ENCODE assay signal across 8 cellular contexts in genomic region chr11:119018074-119018938, GRCh38. TPM values are rescaled to one million over a fixed set of nuclear protein-coding genes. Genes with fewer than 3 reads are reported as not detected.
A peak's percentile ranks its signal among the peaks of the same experiment; 100 is the strongest.
DNase-seq lines count a peak whose midpoint lies in the region; ATAC-seq and TF ChIP-seq lines count a peak whose summit lies in the region.

Gene RPS25, minus strand, starts transcription at chr11:119018343. Its CDS starts 59 bp downstream, at chr11:119018284.
Gene TRAPPC4, plus strand, starts transcription at chr11:119018766. Its CDS starts 30 bp downstream, at chr11:119018796.

- peak within 1 kb of the TSS; percentile 95 for H3K9ac ChIP-seq in SK-N-SH

- CTCF ChIA-PET in SK-N-SH (lab: Yijun Ruan, JAX), result interaction anchor here (0.6 to 4.2 kb wide), 5 partner anchors 10 to 328 kb away, joined by 3 to 16 read pairs (median 3); partner anchors contain the start of gene SLC37A4

- H2AFZ ChIP-seq in SK-N-SH (ENCODE audit: low read depth), result peak within 1 kb of the TSS; percentile 91

- H3K9me2 ChIP-seq in SK-N-SH, result no peaks in the 10 kb centered on the region

- POLR2A ChIA-PET in SK-N-SH (lab: Yijun Ruan, JAX), result interaction anchor here (0.6 to 2.3 kb wide), 8 partner anchors 9 to 204 kb away, joined by 3 to 13 read pairs (median 3); partner anchors contain the start of genes HYOU1, SLC37A4 and VPS11

- H3K79me2 ChIP-seq in SK-N-SH (ENCODE audit: insufficient read depth), result peaks cover 86% of the 10 kb centered on the region

- peak; percentile 84 for ATAC-seq in HG02571 (IDR thresholded peaks at IDR 0.05; ENCODE audit: unreplicated experiment)

- no peak for TF ChIP-seq RAD21 in SK-N-SH (IDR thresholded peaks at IDR 0.05; ENCODE audit: low read length)

- H3K9me3 ChIP-seq in SK-N-SH (no peaks in the 10 kb centered on the region), suprapubic skin (no peaks in the 10 kb centered on the region)

- H3K36me3 ChIP-seq in SK-N-SH (replicated peaks in 1 of 2; ENCODE audit: control insufficient read depth in 1 of 2, insufficient read depth in 2 of 2, low read length in 1 of 2), result peaks cover 46 to 54% of the 10 kb centered on the region in 2 experiments
- H3K36me3 ChIP-seq in suprapubic skin, result peaks cover 40% of the 10 kb centered on the region

- H3K27me3 ChIP-seq in SK-N-SH (ENCODE audit: insufficient read depth) (no peaks in the 10 kb centered on the region), suprapubic skin (no peaks in the 10 kb centered on the region)

- H3K27ac ChIP-seq in SK-N-SH (ENCODE audit: low read depth in 2 of 2, low read length in 1 of 2), result peak within 1 kb of the TSS; percentile 92
- peak within 1 kb of the TSS; percentile 92 for H3K27ac ChIP-seq in suprapubic skin

- H3K4me1 ChIP-seq in SK-N-SH (ENCODE audit: control insufficient read depth in 1 of 2, insufficient read depth in 2 of 2, low read depth in 1 of 2, low read length in 1 of 2), result peaks cover 15 to 22% of the 10 kb centered on the region in 2 experiments
- peaks cover 45% of the 10 kb centered on the region for H3K4me1 ChIP-seq in suprapubic skin

- 0 out of 4 replicates have a peak, but pooled peaks of 1 of the 2 experiments have one; percentile 25 for TF ChIP-seq EP300 in SK-N-SH (IDR thresholded peaks at IDR 0.05; ENCODE audit: borderline replicate concordance in 1 of 2, low read depth in 1 of 2, low read length in 1 of 2)
- no peak for TF ChIP-seq EP300 in suprapubic skin (IDR thresholded peaks at IDR 0.05)

- H4K20me1 ChIP-seq in SK-N-SH (ENCODE audit: insufficient read depth), result peaks cover 16% of the 10 kb centered on the region

- TF ChIP-seq CTCF in SK-N-SH (IDR thresholded peaks at IDR 0.05), result no peak; the same call in 1 of the 2 replicates
- no peak for TF ChIP-seq CTCF in suprapubic skin (IDR thresholded peaks at IDR 0.05)

- DNase-seq in GM04504 (ENCODE audit: low read depth), result peak; percentile 89
- DNase-seq in NCI-H1048 (lab: John Stamatoyannopoulos, UW), result peak; percentile 94
- DNase-seq in SK-N-SH, result peak; percentile 92
- peak; percentile 96 for DNase-seq in activated naive CD4-positive, alpha-beta T cell treated with anti-CD3 and anti-CD28 coated beads, Interleukin-2, amount 50 U/mL, for 16 hours
- peak; percentile 98 for DNase-seq in globus pallidus (ENCODE audit: low spot score)
- peak; percentile 76 to 100 (median 98) for DNase-seq in nucleus accumbens (lab: John Stamatoyannopoulos, UW)
- peak; percentile 98 for DNase-seq in suprapubic skin (ENCODE audit: low spot score in 2 of 2)

- H3K4me3 ChIP-seq in SK-N-SH (ENCODE audit: low read depth in 2 of 2, low read length in 1 of 2), result peak within 1 kb of the TSS; percentile 69 to 97
- H3K4me3 ChIP-seq in suprapubic skin, result peak within 1 kb of the TSS; percentile 74

- H3F3A ChIP-seq in SK-N-SH (replicated peaks; ENCODE audit: insufficient read depth), result peaks cover 37% of the 10 kb centered on the region

- H3K4me2 ChIP-seq in SK-N-SH, result peak within 1 kb of the TSS; percentile 91

- peak in 1 of 2 donors; percentile 76 for TF ChIP-seq POLR2A in suprapubic skin (IDR thresholded peaks at IDR 0.05)

- WGBS in SK-N-SH (ENCODE audit: low lambda C conversion rate), result under 1% methylated on average over 26 of the region's 63 CpGs
- under 1% methylated on average over 63 of the region's 63 CpGs for WGBS in suprapubic skin

TF ChIP-seq in SK-N-SH, 30 proteins besides CTCF, POLR2A, EP300 and RAD21 (continues in another document):
- TF ChIP-seq FOXJ3 (CRISPR knock-in tag; IDR thresholded peaks at IDR 0.05) (no peak), TCF12 (IDR thresholded peaks at IDR 0.05) (peak; percentile 15; the same call in 1 of the 2 replicates), PBX3 (IDR thresholded peaks at IDR 0.05) (no peak), MXI1 (IDR thresholded peaks at IDR 0.05; ENCODE audit: low read depth, low read length) (peak; percentile 52), ZBTB33 (IDR thresholded peaks at IDR 0.05; ENCODE audit: borderline replicate concordance, low read depth) (no peak; the same call in 1 of the 2 replicates), POLR2AphosphoS5 (IDR thresholded peaks at IDR 0.05; ENCODE audit: low read depth, low read length) (peak; percentile 94), IRF3 (IDR thresholded peaks at IDR 0.05; ENCODE audit: low read depth, low read length) (no peak), GABPA (IDR thresholded peaks at IDR 0.05; ENCODE audit: low read depth) (peak; percentile 97), USF2 (IDR thresholded peaks at IDR 0.05; ENCODE audit: borderline replicate concordance, low read depth, low read length) (no peak), RCOR1 (IDR thresholded peaks at IDR 0.05; ENCODE audit: low read length) (0 out of 2 replicates have a peak, but pooled peaks have one; percentile 30), USF1 (IDR thresholded peaks at IDR 0.05; ENCODE audit: borderline replicate concordance, low read depth) (no peak), NRF1 (IDR thresholded peaks at IDR 0.05; ENCODE audit: low read depth, low read length) (peak; percentile 71), EZH2phosphoT487 (IDR thresholded peaks at IDR 0.05; ENCODE audit: borderline replicate concordance, low read depth) (no peak), YY1 (IDR thresholded peaks at IDR 0.05; ENCODE audit: low read depth) (peak; percentile 89), CHD2 (IDR thresholded peaks at IDR 0.05; ENCODE audit: low read length, partially characterized antibody) (peak; percentile 93)

RNA-seq across cellular contexts. Expression of gene RPS25, which starts in this region (rescaled TPM):
- 2,335 and 2,688 TPM in 2 replicates for polyA plus RNA-seq in SK-N-SH (2012; rRNA removed)
- polyA plus RNA-seq in SK-N-SH (2012; cell fraction: cytosol; rRNA removed), result 3,219 and 4,860 TPM in 2 replicates
- polyA plus RNA-seq in SK-N-SH (2012; cell fraction: nucleus; rRNA removed), result 490 and 600 TPM in 2 replicates
- total RNA-seq in suprapubic skin, result 1,000 to 10,000 TPM; 1,926 to 3,368 (median 2,381) TPM

RNA-seq across cellular contexts. Expression of gene TRAPPC4, which starts in this region (rescaled TPM):
- 299 and 368 TPM in 2 replicates for polyA plus RNA-seq in SK-N-SH (2012; rRNA removed)
- 280 and 301 TPM in 2 replicates for polyA plus RNA-seq in SK-N-SH (2012; cell fraction: cytosol; rRNA removed)
- 172 and 215 TPM in 2 replicates for polyA plus RNA-seq in SK-N-SH (2012; cell fraction: nucleus; rRNA removed)
- 10 to 100 TPM; 56.9 to 75.0 (median 63.9) TPM for total RNA-seq in suprapubic skin

Comparison
In these comparisons a context has a peak if more than half of its experiments do, and no peak if none do; other contexts are left out.
1. Peak in every context shown above with its lines: DNase-seq, ATAC-seq, H3K4me3 ChIP-seq and H3K27ac ChIP-seq.